Comparison of ENCODE assay signal across 1 cellular context in the genomic region with DNA sequence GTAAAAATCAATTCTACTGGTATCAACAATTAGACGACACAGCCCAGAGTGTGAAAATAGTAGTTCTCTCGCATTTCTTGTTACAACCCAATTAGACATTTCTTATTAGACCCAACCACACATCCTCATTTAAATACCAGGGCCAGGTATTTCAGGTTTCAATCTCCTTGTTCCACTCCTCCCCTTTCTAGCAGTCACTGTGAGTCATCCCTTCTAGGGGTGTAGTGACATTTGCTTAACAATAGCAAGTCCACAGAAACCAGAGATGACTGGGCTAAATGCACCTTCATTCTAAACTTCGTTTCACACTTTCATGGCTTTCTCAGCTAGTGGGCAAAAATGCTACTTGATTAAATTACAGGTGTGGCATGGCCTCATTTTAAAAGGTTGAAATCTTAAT.
TF ChIP-seq lines count a peak whose summit lies in the region.

No MANE protein-coding gene starts in this region.

TF ChIP-seq in GM12891, 5 proteins besides CTCF, POLR2A, EP300 and RAD21:
- TF ChIP-seq PAX5 (IDR thresholded peaks at IDR 0.05; ENCODE audit: insufficient read depth, low read length, severe bottlenecking): no peak
- no peak for TF ChIP-seq SPI1 (IDR thresholded peaks at IDR 0.05; ENCODE audit: low read depth, low read length)
- no peak for TF ChIP-seq TAF1 (IDR thresholded peaks at IDR 0.05; ENCODE audit: low read depth, low read length)
- no peak for TF ChIP-seq POLR2AphosphoS5 (IDR thresholded peaks at IDR 0.05; ENCODE audit: low read depth, low read length)
- TF ChIP-seq POU2F2 (IDR thresholded peaks at IDR 0.05; ENCODE audit: low read depth, low read length): no peak
TF ChIP-seq in GM12891: peak in this region for 0.
